8 cellular contexts compared by ENCODE assay signal in the genomic region with DNA sequence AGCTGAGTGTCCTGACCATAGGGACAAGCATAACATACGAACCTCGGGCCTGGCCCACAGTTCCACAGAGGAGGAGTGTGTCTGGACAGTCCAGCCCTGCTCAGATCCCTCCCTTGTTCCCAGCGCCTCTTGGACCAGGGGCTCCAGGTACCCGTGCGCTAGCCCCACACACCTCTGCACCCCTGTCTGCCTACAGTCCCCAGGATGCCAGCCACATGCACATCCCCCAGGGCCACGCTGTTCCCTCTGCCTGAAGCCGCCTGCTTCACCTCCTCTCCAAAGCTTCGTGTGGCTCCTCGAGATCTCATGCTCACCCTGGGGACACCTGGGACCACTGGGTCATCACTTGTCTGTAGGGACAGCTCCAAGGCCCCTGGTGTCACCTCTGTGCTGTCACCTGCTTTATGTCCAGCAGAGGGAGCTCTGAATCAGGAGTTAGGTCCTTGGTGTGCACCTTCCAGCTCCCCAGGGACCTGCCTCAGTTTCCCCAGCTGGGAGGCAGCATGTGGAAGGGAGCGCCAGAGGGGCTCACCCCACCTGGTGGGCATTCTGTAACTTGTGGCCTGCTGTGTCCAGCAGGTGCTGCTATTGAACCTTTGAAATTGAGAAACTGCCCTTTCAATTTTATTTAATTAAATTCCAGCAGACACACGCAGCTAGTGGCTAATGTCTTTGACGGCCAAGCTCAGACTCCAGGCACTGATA. TPM values are rescaled to one million over a fixed set of nuclear protein-coding genes. Genes with fewer than 3 reads are reported as not detected.
DNase-seq lines count a peak whose midpoint lies in the region; ATAC-seq, FAIRE-seq and TF ChIP-seq lines count a peak whose summit lies in the region.

No MANE protein-coding gene starts in this region.

- peak; percentile 46 for DNase-seq in A673 (ENCODE audit: low spot score)
- peak; percentile 38 for DNase-seq in RCC 7860 (ENCODE audit: low spot score)
- DNase-seq in activated naive CD4-positive, alpha-beta T cell treated with anti-CD3 and anti-CD28 coated beads, Interleukin-2, amount 10 ng/mL, durations not matched to agents 7 days and 5 days = peak; percentile 65
- DNase-seq in right atrium auricular region (ENCODE audit: low spot score) = no peak
- DNase-seq in stimulated activated CD4-positive, alpha-beta T cell treated with anti-CD3 and anti-CD28 coated beads, Interleukin-2, amount 100 ng/mL, for 24 hours = peak; percentile 53 to 57
- DNase-seq in ureter (ENCODE audit: low spot score) = no peak

- no peak overlapping the region for H3K27ac ChIP-seq in A673 (ENCODE audit: low read depth, low read length, poor library complexity, severe bottlenecking)
- no peak overlapping the region for H3K27ac ChIP-seq in right atrium auricular region

- peak overlapping the region; percentile 30 for H3K27ac Mint-ChIP-seq in activated naive CD4-positive, alpha-beta T cell treated with anti-CD3 and anti-CD28 coated beads, Interleukin-2, amount 10 ng/mL, durations not matched to agents 7 days and 5 days

- H3K4me1 ChIP-seq in A673 (ENCODE audit: insufficient read depth, low read length, poor library complexity, severe bottlenecking) (no peaks in the 10 kb centered on the region), right atrium auricular region (peaks cover 0 to 6% of the 10 kb centered on the region in 2 donors)

- TF ChIP-seq CTCF in A673 (conservative IDR thresholded peaks at IDR 0.05; ENCODE audit: low read depth, low read length) (peak; percentile 81), GM12872 (IDR thresholded peaks at IDR 0.05; ENCODE audit: insufficient read depth, low read depth, low read length) (peak; percentile 88), right atrium auricular region (IDR thresholded peaks at IDR 0.05) (peak; percentile 50 to 66)

- H3K4me3 Mint-ChIP-seq in activated naive CD4-positive, alpha-beta T cell treated with anti-CD3 and anti-CD28 coated beads, Interleukin-2, amount 10 ng/mL, durations not matched to agents 7 days and 5 days = no peak overlapping the region

- POLR2A ChIA-PET in A673 (lab: Charles Lee; ENCODE audit: low non-redundant PET) = interaction anchor here (0.6 kb wide), 1 partner anchor 322 kb away, joined by 5 read pairs; no protein-coding TSS in a partner anchor

- no peaks in the 10 kb centered on the region for H3K4me1 Mint-ChIP-seq in activated naive CD4-positive, alpha-beta T cell treated with anti-CD3 and anti-CD28 coated beads, Interleukin-2, amount 10 ng/mL, durations not matched to agents 7 days and 5 days

- H3K36me3 ChIP-seq in A673 (ENCODE audit: insufficient read depth, low read length, poor library complexity, severe bottlenecking) = no peaks in the 10 kb centered on the region
- H3K36me3 ChIP-seq in right atrium auricular region = no peaks in the 10 kb centered on the region

- H3K9me3 ChIP-seq in A673 (ENCODE audit: low read depth, low read length, poor library complexity, severe bottlenecking) (no peaks in the 10 kb centered on the region), right atrium auricular region (no peaks in the 10 kb centered on the region)

- no peak overlapping the region for H3K4me3 ChIP-seq in A673 (ENCODE audit: low read depth, low read length, poor library complexity, severe bottlenecking)
- H3K4me3 ChIP-seq in right atrium auricular region = no peak overlapping the region

- no TSS peak for BruUV-seq in A673 (replicated peaks; lab: Mats Ljungman, UMichigan)

- intact Hi-C loops in A673 (cut with micrococcal nuclease; ENCODE audit: unreplicated experiment) = no loop called here

- no peaks in the 10 kb centered on the region for H3K9me3 Mint-ChIP-seq in activated naive CD4-positive, alpha-beta T cell treated with anti-CD3 and anti-CD28 coated beads, Interleukin-2, amount 10 ng/mL, durations not matched to agents 7 days and 5 days

- no peak for ATAC-seq in GM21528 (IDR thresholded peaks at IDR 0.05; ENCODE audit: low FRiP score, unreplicated experiment)

- CTCF ChIA-PET in A673 (lab: Charles Lee) = interaction anchor here (0.5 to 2.6 kb wide), 11 partner anchors 10 to 1032 kb away, joined by 3 to 25 read pairs (median 4); partner anchors contain the start of gene PCMTD2
- CTCF ChIA-PET in activated naive CD4-positive, alpha-beta T cell treated with anti-CD3 and anti-CD28 coated beads, Interleukin-2, amount 10 ng/mL, durations not matched to agents 7 days and 5 days (lab: Charles Lee) = interaction anchor here (0.5 to 3.6 kb wide), 31 partner anchors 10 to 376 kb away, joined by 3 to 42 read pairs (median 4); partner anchors contain the start of genes BIRC7, NKAIN4 and YTHDF1

- peaks cover 14% of the 10 kb centered on the region for H3K27me3 ChIP-seq in A673 (replicated peaks; ENCODE audit: insufficient read depth, low read depth, low read length, poor library complexity)
- no peaks in the 10 kb centered on the region for H3K27me3 ChIP-seq in right atrium auricular region

- peaks cover 53% of the 10 kb centered on the region for H3K27me3 Mint-ChIP-seq in activated naive CD4-positive, alpha-beta T cell treated with anti-CD3 and anti-CD28 coated beads, Interleukin-2, amount 10 ng/mL, durations not matched to agents 7 days and 5 days

- H3K36me3 Mint-ChIP-seq in activated naive CD4-positive, alpha-beta T cell treated with anti-CD3 and anti-CD28 coated beads, Interleukin-2, amount 10 ng/mL, durations not matched to agents 7 days and 5 days = no peaks in the 10 kb centered on the region

- no peak for FAIRE-seq in RCC 7860 (lab: Jason Lieb, UNC)

RNA-seq across cellular contexts. Expression of gene YTHDF1, which starts 7.3 kb away (rescaled TPM):
- total RNA-seq in A673 (2021) (49.3 and 52.4 TPM in 2 replicates), right atrium auricular region (10 to 100 TPM; 15.7 to 26.1 TPM), ureter (36.3 TPM)

RNA-seq across cellular contexts. Expression of gene BIRC7, which starts 12.4 kb away (rescaled TPM):
- total RNA-seq in A673 (2021) (not detected in 2 replicates), right atrium auricular region (not detected), ureter (0.60 TPM)

RNA-seq across cellular contexts. Expression of gene NKAIN4, which starts 31.0 kb away (rescaled TPM):
- not detected in 2 replicates for total RNA-seq in A673 (2021)
- not detected for total RNA-seq in right atrium auricular region
- total RNA-seq in ureter = not detected

RNA-seq across cellular contexts. Expression of gene ARFGAP1, which starts 49.3 kb away (rescaled TPM):
- total RNA-seq in A673 (2021) (90.4 and 101 TPM in 2 replicates), right atrium auricular region (10 to 100 TPM; 19.1 to 20.7 TPM), ureter (94.8 TPM)

Comparison
In these comparisons a context has a peak if more than half of its experiments do, and no peak if none do; other contexts are left out.
1. DNase-seq: peak in A673 (single experiment), RCC 7860 (single experiment), activated naive CD4-positive, alpha-beta T cell treated with anti-CD3 and anti-CD28 coated beads, Interleukin-2, amount 10 ng/mL, durations not matched to agents 7 days and 5 days (single experiment) and stimulated activated CD4-positive, alpha-beta T cell treated with anti-CD3 and anti-CD28 coated beads, Interleukin-2, amount 100 ng/mL, for 24 hours (2 of 2); none in right atrium auricular region (single experiment) and ureter (single experiment).
2. Peak in every context shown above with its lines, with median percentiles within 50 percentile points of each other: CTCF ChIP-seq.